In the genomic region with DNA sequence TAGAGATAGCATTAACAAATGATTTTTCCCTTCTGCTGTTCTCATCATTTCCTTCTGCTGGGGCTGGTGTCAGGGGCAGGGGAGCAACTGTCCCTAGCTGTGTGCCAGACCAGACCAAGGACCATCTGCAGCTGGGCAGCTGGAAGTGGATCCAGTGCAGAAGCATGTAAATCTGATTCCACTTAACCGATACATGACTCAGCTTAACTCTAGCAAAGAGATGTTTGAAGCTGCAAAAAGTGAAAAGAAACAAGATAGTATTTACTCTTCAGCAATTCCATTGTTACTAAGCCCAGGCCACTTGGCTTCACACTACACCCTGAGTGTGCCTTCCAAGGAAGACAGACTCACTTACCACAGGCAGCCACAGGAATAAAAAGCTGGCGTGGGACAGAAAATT, we compare ENCODE assay signal across 15 cellular contexts.
DNase-seq lines count a peak whose midpoint lies in the region; ATAC-seq lines count a peak whose summit lies in the region.
"Had no signal": no experiment of that assay in that cellular context is flagged by ENCODE, and none has a peak within 500 bp of the region (broad histone marks: within the 10 kb centered on the region; RNA-seq: fewer than 3 reads in every experiment).

No MANE protein-coding gene starts in this region.

- DNase-seq in Right ventricle myocardium inferior (ENCODE audit: missing footprints) (no peak), cardiac septum (ENCODE audit: low spot score) (no peak), astrocyte of the hippocampus (ENCODE audit: low read depth, low spot score) (peak; percentile 77), left cardiac atrium (no peak), anterior cingulate cortex (lab: John Stamatoyannopoulos, UW) (no peak), HCEC 1CT (no peak)
- no peak for DNase-seq in effector CD8-positive, alpha-beta T cell (lab: John Stamatoyannopoulos, UW)
- DNase-seq: activated CD4-positive, alpha-beta T cell treated with anti-CD3 and anti-CD28 coated beads for 48 hours; erythroblast; NCI-H1694 treated with DMSO at 0.1 percent for 48 hours; stimulated activated naive CD8-positive, alpha-beta T cell treated with anti-CD3 and anti-CD28 coated beads, Interleukin-15, Interleukin-2, amounts not matched to agents 100 U/mL and 50 U/mL, for 24 hours had no signal

- H3K27ac ChIP-seq in subcutaneous abdominal adipose tissue (ENCODE audit: low read depth, low read length) = peak overlapping the region; percentile 4
- H3K27ac ChIP-seq: skin epidermis had no signal

- ATAC-seq in Right ventricle myocardium inferior = peak; percentile 88
- ATAC-seq in left cardiac atrium = peak; percentile 27 to 81
- ATAC-seq: activated naive CD4-positive, alpha-beta T cell treated with anti-CD3 and anti-CD28 coated beads, Interleukin-2, amount 50 U/mL, for 72 hours; stimulated activated naive CD8-positive, alpha-beta T cell treated with anti-CD3 and anti-CD28 coated beads, Interleukin-15, Interleukin-2, amounts not matched to agents 100 U/mL and 50 U/mL, for 24 hours had no signal

- no peaks in the 10 kb centered on the region for H3K27me3 ChIP-seq in subcutaneous abdominal adipose tissue (ENCODE audit: control insufficient read depth in 5 of 5, insufficient read depth in 4 of 5, low read length in 5 of 5)

- H3K9me3 ChIP-seq in subcutaneous abdominal adipose tissue (ENCODE audit: control insufficient read depth in 5 of 5, low read length in 5 of 5) = peaks cover 0 to 14% (median 2%) of the 10 kb centered on the region in 5 donors

- intact Hi-C loops in Right ventricle myocardium inferior (cut with DNase I) (no loop called here), cardiac septum (cut with DNase I) (no loop called here), left cardiac atrium (cut with DNase I) (no loop called here)

- no peak overlapping the region for H3K9ac ChIP-seq in subcutaneous abdominal adipose tissue (ENCODE audit: low read length in 5 of 5)

- peaks cover 3 to 22% (median 11%) of the 10 kb centered on the region in 5 donors for H3K4me1 ChIP-seq in subcutaneous abdominal adipose tissue (ENCODE audit: control insufficient read depth in 5 of 5, insufficient read depth in 5 of 5, low read length in 5 of 5)

- no peaks in the 10 kb centered on the region for H3K36me3 ChIP-seq in subcutaneous abdominal adipose tissue (ENCODE audit: control insufficient read depth in 5 of 5, insufficient read depth in 5 of 5, low read length in 5 of 5)

- H3K4me3 ChIP-seq in subcutaneous abdominal adipose tissue (ENCODE audit: low read depth in 1 of 5, low read length in 5 of 5) = no peak overlapping the region
- H3K4me3 ChIP-seq: lung, skin epidermis had no signal
